2 cellular contexts compared by ENCODE assay signal in genomic region chr22:39617342-39617741, GRCh38.
TF ChIP-seq lines count a peak whose summit lies in the region.

No MANE protein-coding gene starts in this region.

TF ChIP-seq in GM23338, 12 proteins besides CTCF, POLR2A, EP300 and RAD21:
- no peak for TF ChIP-seq NANOG (IDR thresholded peaks at IDR 0.05; ENCODE audit: borderline replicate concordance)
- no peak for TF ChIP-seq EZH2 (IDR thresholded peaks at IDR 0.05; ENCODE audit: low read depth, unreplicated experiment)
- no peak for TF ChIP-seq ZNF114 (CRISPR knock-in tag; IDR thresholded peaks at IDR 0.05)
- TF ChIP-seq STAT1 (IDR thresholded peaks at IDR 0.05; ENCODE audit: unreplicated experiment), result no peak
- TF ChIP-seq EZH2phosphoT487 (IDR thresholded peaks at IDR 0.05; ENCODE audit: unreplicated experiment), result no peak
- TF ChIP-seq CREB1 (CRISPR knock-in tag; IDR thresholded peaks at IDR 0.05; ENCODE audit: low read depth), result no peak
- no peak for TF ChIP-seq POLR2AphosphoS5 (IDR thresholded peaks at IDR 0.05; ENCODE audit: low read depth)
- no peak for TF ChIP-seq ETS1 (IDR thresholded peaks at IDR 0.05)
- TF ChIP-seq ZNF331 (CRISPR knock-in tag; IDR thresholded peaks at IDR 0.05; ENCODE audit: low read depth), result no peak
- TF ChIP-seq, protein P1, sequence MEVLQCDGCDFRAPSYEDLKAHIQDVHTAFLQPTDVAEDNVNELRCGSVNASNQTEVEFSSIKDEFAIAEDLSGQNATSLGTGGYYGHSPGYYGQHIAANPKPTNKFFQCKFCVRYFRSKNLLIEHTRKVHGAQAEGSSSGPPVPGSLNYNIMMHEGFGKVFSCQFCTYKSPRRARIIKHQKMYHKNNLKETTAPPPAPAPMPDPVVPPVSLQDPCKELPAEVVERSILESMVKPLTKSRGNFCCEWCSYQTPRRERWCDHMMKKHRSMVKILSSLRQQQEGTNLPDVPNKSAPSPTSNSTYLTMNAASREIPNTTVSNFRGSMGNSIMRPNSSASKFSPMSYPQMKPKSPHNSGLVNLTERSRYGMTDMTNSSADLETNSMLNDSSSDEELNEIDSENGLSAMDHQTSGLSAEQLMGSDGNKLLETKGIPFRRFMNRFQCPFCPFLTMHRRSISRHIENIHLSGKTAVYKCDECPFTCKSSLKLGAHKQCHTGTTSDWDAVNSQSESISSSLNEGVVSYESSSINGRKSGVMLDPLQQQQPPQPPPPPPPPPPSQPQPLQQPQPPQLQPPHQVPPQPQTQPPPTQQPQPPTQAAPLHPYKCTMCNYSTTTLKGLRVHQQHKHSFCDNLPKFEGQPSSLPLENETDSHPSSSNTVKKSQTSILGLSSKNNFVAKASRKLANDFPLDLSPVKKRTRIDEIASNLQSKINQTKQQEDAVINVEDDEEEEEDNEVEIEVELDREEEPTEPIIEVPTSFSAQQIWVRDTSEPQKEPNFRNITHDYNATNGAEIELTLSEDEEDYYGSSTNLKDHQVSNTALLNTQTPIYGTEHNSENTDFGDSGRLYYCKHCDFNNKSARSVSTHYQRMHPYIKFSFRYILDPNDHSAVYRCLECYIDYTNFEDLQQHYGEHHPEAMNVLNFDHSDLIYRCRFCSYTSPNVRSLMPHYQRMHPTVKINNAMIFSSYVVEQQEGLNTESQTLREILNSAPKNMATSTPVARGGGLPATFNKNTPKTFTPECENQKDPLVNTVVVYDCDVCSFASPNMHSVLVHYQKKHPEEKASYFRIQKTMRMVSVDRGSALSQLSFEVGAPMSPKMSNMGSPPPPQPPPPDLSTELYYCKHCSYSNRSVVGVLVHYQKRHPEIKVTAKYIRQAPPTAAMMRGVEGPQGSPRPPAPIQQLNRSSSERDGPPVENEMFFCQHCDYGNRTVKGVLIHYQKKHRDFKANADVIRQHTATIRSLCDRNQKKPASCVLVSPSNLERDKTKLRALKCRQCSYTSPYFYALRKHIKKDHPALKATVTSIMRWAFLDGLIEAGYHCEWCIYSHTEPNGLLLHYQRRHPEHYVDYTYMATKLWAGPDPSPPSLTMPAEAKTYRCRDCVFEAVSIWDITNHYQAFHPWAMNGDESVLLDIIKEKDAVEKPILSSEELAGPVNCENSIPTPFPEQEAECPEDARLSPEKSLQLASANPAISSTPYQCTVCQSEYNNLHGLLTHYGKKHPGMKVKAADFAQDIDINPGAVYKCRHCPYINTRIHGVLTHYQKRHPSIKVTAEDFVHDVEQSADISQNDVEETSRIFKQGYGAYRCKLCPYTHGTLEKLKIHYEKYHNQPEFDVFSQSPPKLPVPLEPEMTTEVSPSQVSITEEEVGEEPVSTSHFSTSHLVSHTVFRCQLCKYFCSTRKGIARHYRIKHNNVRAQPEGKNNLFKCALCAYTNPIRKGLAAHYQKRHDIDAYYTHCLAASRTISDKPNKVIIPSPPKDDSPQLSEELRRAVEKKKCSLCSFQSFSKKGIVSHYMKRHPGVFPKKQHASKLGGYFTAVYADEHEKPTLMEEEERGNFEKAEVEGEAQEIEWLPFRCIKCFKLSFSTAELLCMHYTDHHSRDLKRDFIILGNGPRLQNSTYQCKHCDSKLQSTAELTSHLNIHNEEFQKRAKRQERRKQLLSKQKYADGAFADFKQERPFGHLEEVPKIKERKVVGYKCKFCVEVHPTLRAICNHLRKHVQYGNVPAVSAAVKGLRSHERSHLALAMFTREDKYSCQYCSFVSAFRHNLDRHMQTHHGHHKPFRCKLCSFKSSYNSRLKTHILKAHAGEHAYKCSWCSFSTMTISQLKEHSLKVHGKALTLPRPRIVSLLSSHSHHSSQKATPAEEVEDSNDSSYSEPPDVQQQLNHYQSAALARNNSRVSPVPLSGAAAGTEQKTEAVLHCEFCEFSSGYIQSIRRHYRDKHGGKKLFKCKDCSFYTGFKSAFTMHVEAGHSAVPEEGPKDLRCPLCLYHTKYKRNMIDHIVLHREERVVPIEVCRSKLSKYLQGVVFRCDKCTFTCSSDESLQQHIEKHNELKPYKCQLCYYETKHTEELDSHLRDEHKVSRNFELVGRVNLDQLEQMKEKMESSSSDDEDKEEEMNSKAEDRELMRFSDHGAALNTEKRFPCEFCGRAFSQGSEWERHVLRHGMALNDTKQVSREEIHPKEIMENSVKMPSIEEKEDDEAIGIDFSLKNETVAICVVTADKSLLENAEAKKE (CRISPR knock-in tag; IDR thresholded peaks at IDR 0.05), result no peak
- TF ChIP-seq JUNB (IDR thresholded peaks at IDR 0.05; ENCODE audit: unreplicated experiment), result no peak
- TF ChIP-seq, protein P2, sequence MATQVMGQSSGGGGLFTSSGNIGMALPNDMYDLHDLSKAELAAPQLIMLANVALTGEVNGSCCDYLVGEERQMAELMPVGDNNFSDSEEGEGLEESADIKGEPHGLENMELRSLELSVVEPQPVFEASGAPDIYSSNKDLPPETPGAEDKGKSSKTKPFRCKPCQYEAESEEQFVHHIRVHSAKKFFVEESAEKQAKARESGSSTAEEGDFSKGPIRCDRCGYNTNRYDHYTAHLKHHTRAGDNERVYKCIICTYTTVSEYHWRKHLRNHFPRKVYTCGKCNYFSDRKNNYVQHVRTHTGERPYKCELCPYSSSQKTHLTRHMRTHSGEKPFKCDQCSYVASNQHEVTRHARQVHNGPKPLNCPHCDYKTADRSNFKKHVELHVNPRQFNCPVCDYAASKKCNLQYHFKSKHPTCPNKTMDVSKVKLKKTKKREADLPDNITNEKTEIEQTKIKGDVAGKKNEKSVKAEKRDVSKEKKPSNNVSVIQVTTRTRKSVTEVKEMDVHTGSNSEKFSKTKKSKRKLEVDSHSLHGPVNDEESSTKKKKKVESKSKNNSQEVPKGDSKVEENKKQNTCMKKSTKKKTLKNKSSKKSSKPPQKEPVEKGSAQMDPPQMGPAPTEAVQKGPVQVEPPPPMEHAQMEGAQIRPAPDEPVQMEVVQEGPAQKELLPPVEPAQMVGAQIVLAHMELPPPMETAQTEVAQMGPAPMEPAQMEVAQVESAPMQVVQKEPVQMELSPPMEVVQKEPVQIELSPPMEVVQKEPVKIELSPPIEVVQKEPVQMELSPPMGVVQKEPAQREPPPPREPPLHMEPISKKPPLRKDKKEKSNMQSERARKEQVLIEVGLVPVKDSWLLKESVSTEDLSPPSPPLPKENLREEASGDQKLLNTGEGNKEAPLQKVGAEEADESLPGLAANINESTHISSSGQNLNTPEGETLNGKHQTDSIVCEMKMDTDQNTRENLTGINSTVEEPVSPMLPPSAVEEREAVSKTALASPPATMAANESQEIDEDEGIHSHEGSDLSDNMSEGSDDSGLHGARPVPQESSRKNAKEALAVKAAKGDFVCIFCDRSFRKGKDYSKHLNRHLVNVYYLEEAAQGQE (IDR thresholded peaks at IDR 0.05; ENCODE audit: unreplicated experiment), result no peak

TF ChIP-seq in GM12878, 131 proteins besides CTCF, POLR2A, EP300 and RAD21:
- TF ChIP-seq PKNOX1 (IDR thresholded peaks at IDR 0.05) (no peak), BHLHE40 (IDR thresholded peaks at IDR 0.05; ENCODE audit: borderline replicate concordance in 1 of 2, low read depth in 2 of 2, low read length in 1 of 2) (peak in 1 of 2 experiments; percentile 23; a peak in 1 of 4 replicates), SMARCA5 (IDR thresholded peaks at IDR 0.05) (no peak), EGR1 (IDR thresholded peaks at IDR 0.05; ENCODE audit: borderline replicate concordance in 1 of 2, low read depth in 2 of 2, low read length in 2 of 2) (peak in 1 of 2 experiments; percentile 55; a peak in 1 of 3 replicates), IKZF1 (conservative IDR thresholded peaks at IDR 0.05) (peak; percentile 27; the same call in 1 of the 2 replicates), ZZZ3 (IDR thresholded peaks at IDR 0.05; ENCODE audit: control insufficient read depth, insufficient read length, low read depth) (no peak), E4F1 (IDR thresholded peaks at IDR 0.05; ENCODE audit: borderline replicate concordance, partially characterized antibody) (no peak), IRF3 (IDR thresholded peaks at IDR 0.05) (no peak), MEF2B (IDR thresholded peaks at IDR 0.05; ENCODE audit: partially characterized antibody, poor library complexity, severe bottlenecking) (peak; percentile 71)
- TF ChIP-seq, protein P3, sequence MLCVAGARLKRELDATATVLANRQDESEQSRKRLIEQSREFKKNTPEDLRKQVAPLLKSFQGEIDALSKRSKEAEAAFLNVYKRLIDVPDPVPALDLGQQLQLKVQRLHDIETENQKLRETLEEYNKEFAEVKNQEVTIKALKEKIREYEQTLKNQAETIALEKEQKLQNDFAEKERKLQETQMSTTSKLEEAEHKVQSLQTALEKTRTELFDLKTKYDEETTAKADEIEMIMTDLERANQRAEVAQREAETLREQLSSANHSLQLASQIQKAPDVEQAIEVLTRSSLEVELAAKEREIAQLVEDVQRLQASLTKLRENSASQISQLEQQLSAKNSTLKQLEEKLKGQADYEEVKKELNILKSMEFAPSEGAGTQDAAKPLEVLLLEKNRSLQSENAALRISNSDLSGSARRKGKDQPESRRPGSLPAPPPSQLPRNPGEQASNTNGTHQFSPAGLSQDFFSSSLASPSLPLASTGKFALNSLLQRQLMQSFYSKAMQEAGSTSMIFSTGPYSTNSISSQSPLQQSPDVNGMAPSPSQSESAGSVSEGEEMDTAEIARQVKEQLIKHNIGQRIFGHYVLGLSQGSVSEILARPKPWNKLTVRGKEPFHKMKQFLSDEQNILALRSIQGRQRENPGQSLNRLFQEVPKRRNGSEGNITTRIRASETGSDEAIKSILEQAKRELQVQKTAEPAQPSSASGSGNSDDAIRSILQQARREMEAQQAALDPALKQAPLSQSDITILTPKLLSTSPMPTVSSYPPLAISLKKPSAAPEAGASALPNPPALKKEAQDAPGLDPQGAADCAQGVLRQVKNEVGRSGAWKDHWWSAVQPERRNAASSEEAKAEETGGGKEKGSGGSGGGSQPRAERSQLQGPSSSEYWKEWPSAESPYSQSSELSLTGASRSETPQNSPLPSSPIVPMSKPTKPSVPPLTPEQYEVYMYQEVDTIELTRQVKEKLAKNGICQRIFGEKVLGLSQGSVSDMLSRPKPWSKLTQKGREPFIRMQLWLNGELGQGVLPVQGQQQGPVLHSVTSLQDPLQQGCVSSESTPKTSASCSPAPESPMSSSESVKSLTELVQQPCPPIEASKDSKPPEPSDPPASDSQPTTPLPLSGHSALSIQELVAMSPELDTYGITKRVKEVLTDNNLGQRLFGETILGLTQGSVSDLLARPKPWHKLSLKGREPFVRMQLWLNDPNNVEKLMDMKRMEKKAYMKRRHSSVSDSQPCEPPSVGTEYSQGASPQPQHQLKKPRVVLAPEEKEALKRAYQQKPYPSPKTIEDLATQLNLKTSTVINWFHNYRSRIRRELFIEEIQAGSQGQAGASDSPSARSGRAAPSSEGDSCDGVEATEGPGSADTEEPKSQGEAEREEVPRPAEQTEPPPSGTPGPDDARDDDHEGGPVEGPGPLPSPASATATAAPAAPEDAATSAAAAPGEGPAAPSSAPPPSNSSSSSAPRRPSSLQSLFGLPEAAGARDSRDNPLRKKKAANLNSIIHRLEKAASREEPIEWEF (IDR thresholded peaks at IDR 0.05; ENCODE audit: insufficient replicate concordance, low read depth, low read length), result no peak
TF ChIP-seq in GM12878: peak in this region for 4.
